In genomic region chr20:17969276-17969883, GRCh38 we compare ENCODE assay signal across 8 cellular contexts. TPM values are rescaled to one million over a fixed set of nuclear protein-coding genes. Genes with fewer than 3 reads are reported as not detected.
A peak's percentile ranks its signal among the peaks of the same experiment; 100 is the strongest.
DNase-seq lines count a peak whose midpoint lies in the region; ATAC-seq and TF ChIP-seq lines count a peak whose summit lies in the region.

No MANE protein-coding gene starts in this region.

- peaks cover 28% of the 10 kb centered on the region for H3K4me1 ChIP-seq in mucosa of descending colon (ENCODE audit: low read depth)

- H3K36me3 ChIP-seq in mucosa of descending colon (ENCODE audit: low read depth) = no peaks in the 10 kb centered on the region

- peaks cover 70% of the 10 kb centered on the region for H3K36me3 Mint-ChIP-seq in T-helper 2 cell treated with Interferon-gamma antibody and Interleukin-4, amounts not matched to agents 5 μg/mL and 100 μg/mL, for 36 hours (ENCODE audit: low read depth)
- H3K36me3 Mint-ChIP-seq in effector memory CD8-positive, alpha-beta T cell (ENCODE audit: insufficient read depth) = peaks cover 43% of the 10 kb centered on the region
- H3K36me3 Mint-ChIP-seq in type B pancreatic cell = peaks cover 19% of the 10 kb centered on the region

- H3K27me3 Mint-ChIP-seq in T-helper 2 cell treated with Interferon-gamma antibody and Interleukin-4, amounts not matched to agents 5 μg/mL and 100 μg/mL, for 36 hours (ENCODE audit: low read depth) = no peaks in the 10 kb centered on the region
- H3K27me3 Mint-ChIP-seq in effector memory CD8-positive, alpha-beta T cell = no peaks in the 10 kb centered on the region
- no peaks in the 10 kb centered on the region for H3K27me3 Mint-ChIP-seq in type B pancreatic cell

- H3K9me3 Mint-ChIP-seq in T-helper 2 cell treated with Interferon-gamma antibody and Interleukin-4, amounts not matched to agents 5 μg/mL and 100 μg/mL, for 36 hours = no peaks in the 10 kb centered on the region
- H3K9me3 Mint-ChIP-seq in effector memory CD8-positive, alpha-beta T cell = no peaks in the 10 kb centered on the region
- no peaks in the 10 kb centered on the region for H3K9me3 Mint-ChIP-seq in type B pancreatic cell

- peak overlapping the region; percentile 99 for H3K4me3 Mint-ChIP-seq in T-helper 2 cell treated with Interferon-gamma antibody and Interleukin-4, amounts not matched to agents 5 μg/mL and 100 μg/mL, for 36 hours
- H3K4me3 Mint-ChIP-seq in effector memory CD8-positive, alpha-beta T cell = peak overlapping the region; percentile 94 to 98
- H3K4me3 Mint-ChIP-seq in type B pancreatic cell = peak overlapping the region; percentile 97

- TF ChIP-seq CTCF in mucosa of descending colon (IDR thresholded peaks at IDR 0.05) (no peak), type B pancreatic cell (conservative IDR thresholded peaks at IDR 0.05) (no peak)

- H3K4me1 Mint-ChIP-seq in T-helper 2 cell treated with Interferon-gamma antibody and Interleukin-4, amounts not matched to agents 5 μg/mL and 100 μg/mL, for 36 hours (ENCODE audit: low read depth) = peaks cover 48% of the 10 kb centered on the region
- peaks cover 55 to 72% of the 10 kb centered on the region in 2 donors for H3K4me1 Mint-ChIP-seq in effector memory CD8-positive, alpha-beta T cell (ENCODE audit: low read depth in 2 of 2)
- H3K4me1 Mint-ChIP-seq in type B pancreatic cell (ENCODE audit: unreplicated experiment) = peaks cover 49% of the 10 kb centered on the region

- no peaks in the 10 kb centered on the region for H3K9me3 ChIP-seq in mucosa of descending colon

- DNase-seq in ELR (ENCODE audit: low read depth) (peak; percentile 58), HT1080 (ENCODE audit: low read depth) (peak; percentile 57), mucosa of descending colon (peak in 1 of 3 donors; percentile 73), type B pancreatic cell (ENCODE audit: extremely low spot score, unreplicated experiment) (no peak)
- no peak for DNase-seq in T-helper 2 cell treated with Interferon-gamma antibody and Interleukin-4, amounts not matched to agents 5 μg/mL and 100 μg/mL, for 36 hours (ENCODE audit: low spot score)
- peak in 1 of 3 experiments; percentile 24 for DNase-seq in effector memory CD8-positive, alpha-beta T cell
- DNase-seq in activated effector memory CD4-positive, alpha-beta T cell treated with Interleukin-2 at 50 U/mL for 16 hours = no peak

- ATAC-seq in GM21390 (IDR thresholded peaks at IDR 0.05; ENCODE audit: unreplicated experiment) = peak; percentile 8
- peak; percentile 21 for ATAC-seq in effector memory CD8-positive, alpha-beta T cell (replicated peaks)
- peak; percentile 29 for ATAC-seq in mucosa of descending colon

- peak overlapping the region; percentile 98 for H3K27ac Mint-ChIP-seq in T-helper 2 cell treated with Interferon-gamma antibody and Interleukin-4, amounts not matched to agents 5 μg/mL and 100 μg/mL, for 36 hours
- peak overlapping the region; percentile 95 for H3K27ac Mint-ChIP-seq in effector memory CD8-positive, alpha-beta T cell
- H3K27ac Mint-ChIP-seq in type B pancreatic cell = peak overlapping the region; percentile 99

- intact Hi-C loops in mucosa of descending colon (cut with DNase I, micrococcal nuclease) = no loop called here

- peak overlapping the region; percentile 83 for H3K4me3 ChIP-seq in mucosa of descending colon

RNA-seq across cellular contexts. Expression of gene MGME1, which starts 0.6 kb away (rescaled TPM):
- total RNA-seq in HT1080 (2014; rRNA removed; shearing (Covaris generic)) = 34.9 and 38.7 TPM in 2 replicates
- 26.0 and 32.1 TPM in 2 replicates for polyA plus RNA-seq in HT1080 (2015; cell fraction: cytosol; rRNA removed)
- 41.8 and 45.4 TPM in 2 replicates for polyA plus RNA-seq in HT1080 (2015; cell fraction: nucleus; rRNA removed)
- total RNA-seq in mucosa of descending colon (10 to 100 TPM; 10.9 to 25.9 (median 22.3) TPM), type B pancreatic cell (ENCODE audit: low replicate concordance) (31.2 and 32.7 TPM in 2 replicates)

RNA-seq across cellular contexts. Expression of gene SNX5, which starts 0.8 kb away (rescaled TPM):
- total RNA-seq in HT1080 (2014; rRNA removed; shearing (Covaris generic)) = 206 and 221 TPM in 2 replicates
- polyA plus RNA-seq in HT1080 (2015; cell fraction: cytosol; rRNA removed) = 180 and 223 TPM in 2 replicates
- 343 and 398 TPM in 2 replicates for polyA plus RNA-seq in HT1080 (2015; cell fraction: nucleus; rRNA removed)
- total RNA-seq in mucosa of descending colon = 100 to 1,000 TPM in 2 of 3 donors, 10 to 100 TPM in 1; 70.3 to 117 (median 105) TPM
- 87.4 and 115 TPM in 2 replicates for total RNA-seq in type B pancreatic cell (ENCODE audit: low replicate concordance)

Comparison
In these comparisons a context has a peak if more than half of its experiments do, and no peak if none do; other contexts are left out.
1. DNase-seq: peak in ELR (single experiment) and HT1080 (single experiment); none in T-helper 2 cell treated with Interferon-gamma antibody and Interleukin-4, amounts not matched to agents 5 μg/mL and 100 μg/mL, for 36 hours (single experiment), type B pancreatic cell (single experiment) and activated effector memory CD4-positive, alpha-beta T cell treated with Interleukin-2 at 50 U/mL for 16 hours (single experiment).
2. Peak in every context shown above with its lines, with median percentiles within 50 percentile points of each other: ATAC-seq, H3K27ac Mint-ChIP-seq and H3K4me3 Mint-ChIP-seq.